Comparison of ENCODE assay signal across 8 cellular contexts in genomic region chr2:191675807-191676667, GRCh38. TPM values are rescaled to one million over a fixed set of nuclear protein-coding genes. Genes with fewer than 3 reads are reported as not detected.
A peak's percentile ranks its signal among the peaks of the same experiment; 100 is the strongest.
DNase-seq lines count a peak whose midpoint lies in the region; ATAC-seq and TF ChIP-seq lines count a peak whose summit lies in the region.

No MANE protein-coding gene starts in this region.

- H3K36me3 ChIP-seq in GM06990 (ENCODE audit: control insufficient read depth, insufficient read depth, low read length) (no peaks in the 10 kb centered on the region), MM.1S (replicated peaks; ENCODE audit: insufficient read depth, low read length) (no peaks in the 10 kb centered on the region; the same call in 1 of the 2 replicates)

- H3K9me2 ChIP-seq in MM.1S (replicated peaks; ENCODE audit: insufficient read depth, low read length) = no peaks in the 10 kb centered on the region

- ATAC-seq in GM21737 (IDR thresholded peaks at IDR 0.05; ENCODE audit: unreplicated experiment) (peak; percentile 60), Right ventricle myocardium superior (ENCODE audit: poor library complexity) (no peak)

- no peak for TF ChIP-seq CTCF in GM06990 (IDR thresholded peaks at IDR 0.05; ENCODE audit: insufficient read depth, low read length, poor library complexity, severe bottlenecking)
- TF ChIP-seq CTCF in MM.1S (IDR thresholded peaks at IDR 0.05; ENCODE audit: low read length) = no peak

- H3K27me3 ChIP-seq in GM06990 (replicated peaks; ENCODE audit: control insufficient read depth, insufficient read depth, low read length) = no peaks in the 10 kb centered on the region
- H3K27me3 ChIP-seq in MM.1S (replicated peaks; ENCODE audit: insufficient read depth, low read length) = no peaks in the 10 kb centered on the region

- H3K27ac ChIP-seq in MM.1S (ENCODE audit: low read length) = peak overlapping the region; percentile 98

- peaks cover 57% of the 10 kb centered on the region for H3F3A ChIP-seq in MM.1S (ENCODE audit: insufficient read depth, low read length)

- peaks cover 41% of the 10 kb centered on the region for H3K79me2 ChIP-seq in MM.1S (ENCODE audit: low read length)

- H3K9ac ChIP-seq in MM.1S (ENCODE audit: low read length) = peak overlapping the region; percentile 99

- no peak overlapping the region for H2AFZ ChIP-seq in MM.1S (ENCODE audit: low read length)

- peak overlapping the region; percentile 82 for H3K4me2 ChIP-seq in MM.1S (ENCODE audit: low read depth, low read length)

- no peaks in the 10 kb centered on the region for H3K9me3 ChIP-seq in MM.1S (replicated peaks; ENCODE audit: insufficient read depth, low read length)

- DNase-seq in GM06990 (ENCODE audit: extremely low read depth, insufficient read length) (peak; percentile 80), MM.1S (peak; percentile 96), activated T-cell treated with anti-CD3 and anti-CD28 coated beads for 4 hours (peak; percentile 51), Right ventricle myocardium superior (peak; percentile 62), retina (no peak), NCI-H774 (lab: John Stamatoyannopoulos, UW) (no peak)
- peak; percentile 45 for DNase-seq in stimulated activated CD4-positive, alpha-beta T cell treated with anti-CD3 and anti-CD28 coated beads, Interleukin-4, amount 100 ng/mL, for 1 hour

- H3K4me1 ChIP-seq in MM.1S (ENCODE audit: low read length) = peaks cover 27% of the 10 kb centered on the region

- intact Hi-C loops in Right ventricle myocardium superior (cut with DNase I) = no loop called here

- H4K20me1 ChIP-seq in MM.1S (ENCODE audit: insufficient read depth, low read length) = no peaks in the 10 kb centered on the region

- H3K4me3 ChIP-seq in GM06990 (replicated peaks; ENCODE audit: low read depth, low read length) (no peak overlapping the region), MM.1S (ENCODE audit: low read length) (peak overlapping the region; percentile 93)

RNA-seq across cellular contexts. Expression of gene NABP1, which starts 1.9 kb away (rescaled TPM):
- 3.7 TPM for total RNA-seq in Right ventricle myocardium superior

Comparison
In these comparisons a context has a peak if more than half of its experiments do, and no peak if none do; other contexts are left out.
1. DNase-seq: peak in GM06990 (single experiment), MM.1S (single experiment), activated T-cell treated with anti-CD3 and anti-CD28 coated beads for 4 hours (single experiment), Right ventricle myocardium superior (single experiment) and stimulated activated CD4-positive, alpha-beta T cell treated with anti-CD3 and anti-CD28 coated beads, Interleukin-4, amount 100 ng/mL, for 1 hour (single experiment); none in retina (single experiment) and NCI-H774 (single experiment).